ENCODE assay signal across 23 cellular contexts in genomic region chr13:75596657-75597182, GRCh38.
"Had no signal": no experiment of that assay in that cellular context is flagged by ENCODE, and none has a peak within 500 bp of the region (broad histone marks: within the 10 kb centered on the region; RNA-seq: fewer than 3 reads in every experiment).

No MANE protein-coding gene starts in this region.

- H3K27ac Mint-ChIP-seq: naive thymus-derived CD4-positive, alpha-beta T cell; nephron progenitor cell; stimulated activated memory B cell treated with anti-CD40 and anti-IgM and Interleukin-4, amounts not matched to agents 10 μg/mL and 1 μg/mL and 100 μg/mL, for 72 hours had no signal

- H3K4me3 ChIP-seq: gastrocnemius medialis, lung, prostate gland, right atrium auricular region, thoracic aorta, tibial nerve, upper lobe of left lung had no signal

- H3K27me3 Mint-ChIP-seq: naive thymus-derived CD4-positive, alpha-beta T cell; stimulated activated memory B cell treated with anti-CD40 and anti-IgM and Interleukin-4, amounts not matched to agents 10 μg/mL and 1 μg/mL and 100 μg/mL, for 72 hours had no signal

- H3K4me1 Mint-ChIP-seq: nephron progenitor cell; stimulated activated memory B cell treated with anti-CD40 and anti-IgM and Interleukin-4, amounts not matched to agents 10 μg/mL and 1 μg/mL and 100 μg/mL, for 72 hours had no signal

- H3K27ac ChIP-seq: gastrocnemius medialis, prostate gland, right atrium auricular region, thoracic aorta, tibial nerve, upper lobe of left lung had no signal

- H3K36me3 ChIP-seq: prostate gland, thoracic aorta had no signal

- H3K4me3 Mint-ChIP-seq: naive thymus-derived CD4-positive, alpha-beta T cell; nephron progenitor cell; stimulated activated memory B cell treated with anti-CD40 and anti-IgM and Interleukin-4, amounts not matched to agents 10 μg/mL and 1 μg/mL and 100 μg/mL, for 72 hours had no signal

- H3K27me3 ChIP-seq: gastrocnemius medialis, right atrium auricular region, tibial nerve, upper lobe of left lung had no signal

- H3K4me1 ChIP-seq: prostate gland, right atrium auricular region, tibial nerve, upper lobe of left lung had no signal

- H3K9me3 Mint-ChIP-seq: naive thymus-derived CD4-positive, alpha-beta T cell; nephron progenitor cell; stimulated activated memory B cell treated with anti-CD40 and anti-IgM and Interleukin-4, amounts not matched to agents 10 μg/mL and 1 μg/mL and 100 μg/mL, for 72 hours had no signal

- ATAC-seq: gastrocnemius medialis; left lobe of liver; naive thymus-derived CD4-positive, alpha-beta T cell; sciatic nerve; stimulated activated memory B cell treated with anti-CD40 and anti-IgM and Interleukin-4, amounts not matched to agents 10 μg/mL and 1 μg/mL and 100 μg/mL, for 72 hours; stimulated activated naive CD8-positive, alpha-beta T cell treated with anti-CD3 and anti-CD28 coated beads, Interleukin-15, Interleukin-2, amounts not matched to agents 100 U/mL and 50 U/mL, for 24 hours had no signal

- DNase-seq: cortex of kidney; effector CD4-positive, alpha-beta T cell; foreskin fibroblast; gastrocnemius medialis; head of caudate nucleus; kidney; mesenchymal stem cell; midbrain; naive thymus-derived CD4-positive, alpha-beta T cell; nephron progenitor cell; nucleus accumbens; stimulated activated CD4-positive, alpha-beta T cell treated with anti-CD3 and anti-CD28 coated beads, Interleukin-2, amount 100 ng/mL, for 24 hours; stimulated activated CD4-positive, alpha-beta T cell treated with anti-CD3 and anti-CD28 coated beads, Interleukin-4, amount 100 ng/mL, for 24 hours; stimulated activated naive CD8-positive, alpha-beta T cell treated with anti-CD3 and anti-CD28 coated beads, Interleukin-15, Interleukin-2, amounts not matched to agents 100 U/mL and 50 U/mL, for 24 hours; upper lobe of left lung had no signal

- H3K9me3 ChIP-seq: gastrocnemius medialis, prostate gland, thoracic aorta, tibial nerve, upper lobe of left lung had no signal
